In the genomic region with DNA sequence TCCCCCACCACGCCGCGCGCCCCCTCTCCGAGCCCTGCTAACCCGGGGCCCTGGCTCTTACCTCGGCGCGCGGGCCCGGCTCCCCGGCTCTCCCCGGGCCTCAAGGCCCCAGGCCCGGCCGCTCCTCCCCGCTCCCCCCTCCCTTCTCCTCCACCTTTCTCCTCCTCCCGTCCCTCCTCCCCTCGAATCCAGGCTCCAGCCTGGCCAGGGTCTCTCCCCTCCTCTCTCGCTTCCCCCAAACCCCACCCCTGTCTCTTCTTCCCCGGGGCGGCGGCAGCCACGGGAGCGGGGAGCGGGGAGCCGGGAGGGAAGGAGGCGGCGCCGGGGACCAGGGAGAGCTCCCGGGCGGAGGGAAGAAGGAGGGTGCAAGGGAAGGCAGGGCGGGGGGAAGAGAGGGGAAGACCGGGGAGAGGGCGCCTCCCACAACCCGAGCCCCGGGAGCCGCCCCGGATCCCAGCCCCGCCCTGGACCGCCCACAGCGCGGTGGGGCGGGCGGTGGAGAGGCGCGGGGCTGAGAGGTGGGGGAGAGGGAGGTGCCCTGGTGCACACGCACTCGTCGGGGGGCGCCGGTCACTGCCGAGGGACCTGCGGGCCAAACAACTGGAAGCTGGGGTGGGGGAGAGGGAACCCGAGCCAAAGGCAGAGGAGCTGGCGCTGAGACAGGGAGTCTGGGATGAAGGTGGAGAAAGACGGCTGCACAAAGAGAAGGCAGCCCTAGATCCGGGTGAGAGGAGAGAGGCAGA, we compare ENCODE assay signal across 8 cellular contexts. TPM values are rescaled to one million over a fixed set of nuclear protein-coding genes. Genes with fewer than 3 reads are reported as not detected.
A peak's percentile ranks its signal among the peaks of the same experiment; 100 is the strongest.
DNase-seq lines count a peak whose midpoint lies in the region; ATAC-seq, FAIRE-seq and TF ChIP-seq lines count a peak whose summit lies in the region.

Gene GABBR1, minus strand, starts transcription at position 395 of the 743 bp plus-strand sequence. CDS start 798 bp downstream, outside the sequence.

- H3K36me3 Mint-ChIP-seq in T-helper 17 cell (ENCODE audit: low read depth): peaks cover 5% of the 10 kb centered on the region

- H3K36me3 ChIP-seq in HCT116 (ENCODE audit: control insufficient read depth in 1 of 2, insufficient read depth in 2 of 2, low read length in 2 of 2) (0 out of 4 replicates have a peak, but pooled peaks cover 0 to 2% of the 10 kb centered on the region in 2 experiments), heart right ventricle (peaks cover 0 to 4% (median 0%) of the 10 kb centered on the region in 9 donors)

- H3K27ac ChIP-seq in HCT116 (ENCODE audit: low read depth, low read length): peak within 1 kb of the TSS; percentile 60; the same call in 1 of the 2 replicates
- H3K27ac ChIP-seq in heart right ventricle: peak within 1 kb of the TSS in 9 of 10 donors; percentile 59 to 83 (median 78)

- H2AFZ ChIP-seq in HCT116 (ENCODE audit: low read depth, low read length, poor library complexity, severe bottlenecking): peak within 1 kb of the TSS; percentile 61

- TF ChIP-seq RAD21 in HCT116 (IDR thresholded peaks at IDR 0.05; ENCODE audit: low read depth): no peak

- H3K27me3 ChIP-seq in HCT116 (ENCODE audit: insufficient read depth, low read length) (no peaks in the 10 kb centered on the region), heart right ventricle (peaks cover 0 to 20% (median 0%) of the 10 kb centered on the region in 7 donors)

- peak within 1 kb of the TSS; percentile 94 for H3K27ac Mint-ChIP-seq in T-helper 17 cell

- H3K4me2 ChIP-seq in HCT116 (ENCODE audit: low read length): peak within 1 kb of the TSS; percentile 94

- 0% methylated on average over 39 to 53 of the region's 57 CpGs for WGBS in heart right ventricle, 2 donors

- FAIRE-seq in urothelium cell line (lab: Jason Lieb, UNC): peak; percentile 40

- ATAC-seq in HCT116 (peak; percentile 93), T-helper 17 cell (peak; percentile 83), heart right ventricle (peak; percentile 92 to 97 (median 94))

- intact Hi-C loops in HCT116 (cut with micrococcal nuclease) (no loop called here), heart right ventricle (cut with DNase I) (loop anchor here in 1 of 10 donors (1.0 kb wide), 1 partner anchor 16 kb away; no protein-coding TSS in a partner anchor), posterior vena cava (cut with DNase I) (no loop called here)

- H3K9ac ChIP-seq in HCT116 (ENCODE audit: low read length): peak within 1 kb of the TSS; percentile 62

- H3K4me3 ChIP-seq in HCT116 (replicated peaks in 1 of 2; ENCODE audit: low read depth in 1 of 2, low read length in 2 of 2): peak within 1 kb of the TSS; percentile 60 to 75
- peak within 1 kb of the TSS; percentile 62 to 87 (median 78) for H3K4me3 ChIP-seq in heart right ventricle

- no peaks in the 10 kb centered on the region for H3K79me2 ChIP-seq in HCT116 (ENCODE audit: insufficient read depth, low read length)

- TF ChIP-seq CTCF in HCT116 (IDR thresholded peaks at IDR 0.05 in 2 of 3, conservative IDR thresholded peaks at IDR 0.05 in 1 of 3; ENCODE audit: borderline replicate concordance in 1 of 3, insufficient read depth in 1 of 3, low read depth in 2 of 3, low read length in 2 of 3) (no peak), heart right ventricle (IDR thresholded peaks at IDR 0.05) (no peak)

- H3K9me3 ChIP-seq in HCT116 (ENCODE audit: control insufficient read depth in 1 of 2, insufficient read depth in 1 of 2, low read depth in 1 of 2, low read length in 2 of 2): no peaks in the 10 kb centered on the region
- H3K9me3 ChIP-seq in T-helper 17 cell (ENCODE audit: control insufficient read depth, low read length, poor library complexity, severe bottlenecking): no peaks in the 10 kb centered on the region
- H3K9me3 ChIP-seq in heart right ventricle: no peaks in the 10 kb centered on the region

- POLR2A ChIA-PET in HCT116 (lab: Charles Lee): interaction anchor here (1.0 to 1.3 kb wide), 3 partner anchors 9 to 17 kb away, joined by 3 to 5 read pairs (median 5); no protein-coding TSS in a partner anchor

- H3K4me1 Mint-ChIP-seq in T-helper 17 cell: peaks cover 51% of the 10 kb centered on the region

- no TSS peak for BruUV-seq in HCT116 (replicated peaks; lab: Mats Ljungman, UMichigan)

- DNase-seq in DMS79 (lab: John Stamatoyannopoulos, UW) (peak; percentile 86), HCT116 (ENCODE audit: low read depth, low spot score) (peak; percentile 41), NCI-H1436 (lab: John Stamatoyannopoulos, UW) (peak; percentile 90), T-helper 17 cell (peak; percentile 65 to 78 (median 76)), amniotic stem cell (lab: John Stamatoyannopoulos, UW) (peak; percentile 86), heart right ventricle (peak; percentile 88 to 89), posterior vena cava (ENCODE audit: low spot score) (peak; percentile 95), urothelium cell line (ENCODE audit: low spot score) (peak; percentile 97)

- H3K27me3 Mint-ChIP-seq in T-helper 17 cell: no peaks in the 10 kb centered on the region

- TF ChIP-seq POLR2A in HCT116 (IDR thresholded peaks at IDR 0.05; ENCODE audit: borderline replicate concordance, extremely low read depth, insufficient read depth, insufficient read length): peak; percentile 25

- peaks cover 7 to 22% of the 10 kb centered on the region in 2 experiments for H3K4me1 ChIP-seq in HCT116 (ENCODE audit: control insufficient read depth in 1 of 2, insufficient read depth in 2 of 2, low read length in 2 of 2)
- H3K4me1 ChIP-seq in heart right ventricle: peaks cover 4 to 48% (median 32%) of the 10 kb centered on the region in 9 donors

- RAD21 ChIA-PET in HCT116 (lab: Charles Lee; ENCODE audit: low non-redundant PET in 1 of 2, low total read pairs in 2 of 2, uncharacterized antibody in 2 of 2, unreplicated experiment in 2 of 2): interaction anchor here (0.7 to 0.9 kb wide), 2 partner anchors 9 to 256 kb away, joined by 3 to 7 read pairs; no protein-coding TSS in a partner anchor

- CTCF ChIA-PET in HCT116 (lab: Charles Lee): interaction anchor here (0.6 to 2.3 kb wide), 4 partner anchors 15 to 1815 kb away, joined by 4 to 16 read pairs (median 8); no protein-coding TSS in a partner anchor

- no peaks in the 10 kb centered on the region for H3K9me2 ChIP-seq in HCT116 (ENCODE audit: insufficient read depth)

- peak within 1 kb of the TSS; percentile 99 for H3K4me3 Mint-ChIP-seq in T-helper 17 cell

- H4K20me1 ChIP-seq in HCT116 (ENCODE audit: insufficient read depth): no peaks in the 10 kb centered on the region

TF ChIP-seq in HCT116, 20 proteins besides CTCF, POLR2A, EP300 and RAD21 (continues in another document):
- TF ChIP-seq YY1 (IDR thresholded peaks at IDR 0.05; ENCODE audit: extremely low read depth, insufficient replicate concordance, low read depth, low read length) (peak; percentile 29), EZH2 (IDR thresholded peaks at IDR 0.05) (no peak), SIN3A (IDR thresholded peaks at IDR 0.05; ENCODE audit: low read depth) (no peak), SP1 (IDR thresholded peaks at IDR 0.05; ENCODE audit: low read depth) (no peak; the same call in 1 of the 2 replicates), CEBPB (IDR thresholded peaks at IDR 0.05; ENCODE audit: low read depth) (no peak), EZH2phosphoT487 (IDR thresholded peaks at IDR 0.05; ENCODE audit: borderline replicate concordance) (no peak), ATF3 (IDR thresholded peaks at IDR 0.05) (no peak), ZFX (IDR thresholded peaks at IDR 0.05) (peak; percentile 80), POLR2AphosphoS5 (IDR thresholded peaks at IDR 0.05; ENCODE audit: low read depth, low read length) (peak; percentile 41; the same call in 1 of the 2 replicates)
- TF ChIP-seq, protein P1, sequence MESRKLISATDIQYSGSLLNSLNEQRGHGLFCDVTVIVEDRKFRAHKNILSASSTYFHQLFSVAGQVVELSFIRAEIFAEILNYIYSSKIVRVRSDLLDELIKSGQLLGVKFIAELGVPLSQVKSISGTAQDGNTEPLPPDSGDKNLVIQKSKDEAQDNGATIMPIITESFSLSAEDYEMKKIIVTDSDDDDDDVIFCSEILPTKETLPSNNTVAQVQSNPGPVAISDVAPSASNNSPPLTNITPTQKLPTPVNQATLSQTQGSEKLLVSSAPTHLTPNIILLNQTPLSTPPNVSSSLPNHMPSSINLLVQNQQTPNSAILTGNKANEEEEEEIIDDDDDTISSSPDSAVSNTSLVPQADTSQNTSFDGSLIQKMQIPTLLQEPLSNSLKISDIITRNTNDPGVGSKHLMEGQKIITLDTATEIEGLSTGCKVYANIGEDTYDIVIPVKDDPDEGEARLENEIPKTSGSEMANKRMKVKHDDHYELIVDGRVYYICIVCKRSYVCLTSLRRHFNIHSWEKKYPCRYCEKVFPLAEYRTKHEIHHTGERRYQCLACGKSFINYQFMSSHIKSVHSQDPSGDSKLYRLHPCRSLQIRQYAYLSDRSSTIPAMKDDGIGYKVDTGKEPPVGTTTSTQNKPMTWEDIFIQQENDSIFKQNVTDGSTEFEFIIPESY (IDR thresholded peaks at IDR 0.05; ENCODE audit: extremely low read depth, insufficient replicate concordance, low read length): no peak

RNA-seq across cellular contexts. Expression of gene GABBR1, which starts in this region (rescaled TPM):
- 43.4 TPM for total RNA-seq in HCT116 (2021; ENCODE audit: unreplicated experiment)
- 22.1 and 25.9 TPM in 2 replicates for polyA plus RNA-seq in HCT116 (2012)
- total RNA-seq in T-helper 17 cell: 100 to 1,000 TPM; 101 to 139 TPM
- 10 to 100 TPM; 10.2 to 31.0 (median 18.2) TPM for total RNA-seq in heart right ventricle
- polyA plus RNA-seq in heart right ventricle: 10 to 100 TPM; 10.4 to 41.3 TPM
- total RNA-seq in posterior vena cava: 10 to 100 TPM; 48.4 to 53.0 TPM

Comparison
In these comparisons a context has a peak if more than half of its experiments do, and no peak if none do; other contexts are left out.
1. Peak in every context shown above with its lines: DNase-seq, ATAC-seq, H3K4me3 ChIP-seq and H3K27ac ChIP-seq.
2. DNase-seq: peak in every context shown above with its lines; median percentile 97 in urothelium cell line; 95 in posterior vena cava; 90 in NCI-H1436; 88 in heart right ventricle; 86 in DMS79; 86 in amniotic stem cell; 76 in T-helper 17 cell; 41 in HCT116.